ENCODE assay signal across 8 cellular contexts in the genomic region with DNA sequence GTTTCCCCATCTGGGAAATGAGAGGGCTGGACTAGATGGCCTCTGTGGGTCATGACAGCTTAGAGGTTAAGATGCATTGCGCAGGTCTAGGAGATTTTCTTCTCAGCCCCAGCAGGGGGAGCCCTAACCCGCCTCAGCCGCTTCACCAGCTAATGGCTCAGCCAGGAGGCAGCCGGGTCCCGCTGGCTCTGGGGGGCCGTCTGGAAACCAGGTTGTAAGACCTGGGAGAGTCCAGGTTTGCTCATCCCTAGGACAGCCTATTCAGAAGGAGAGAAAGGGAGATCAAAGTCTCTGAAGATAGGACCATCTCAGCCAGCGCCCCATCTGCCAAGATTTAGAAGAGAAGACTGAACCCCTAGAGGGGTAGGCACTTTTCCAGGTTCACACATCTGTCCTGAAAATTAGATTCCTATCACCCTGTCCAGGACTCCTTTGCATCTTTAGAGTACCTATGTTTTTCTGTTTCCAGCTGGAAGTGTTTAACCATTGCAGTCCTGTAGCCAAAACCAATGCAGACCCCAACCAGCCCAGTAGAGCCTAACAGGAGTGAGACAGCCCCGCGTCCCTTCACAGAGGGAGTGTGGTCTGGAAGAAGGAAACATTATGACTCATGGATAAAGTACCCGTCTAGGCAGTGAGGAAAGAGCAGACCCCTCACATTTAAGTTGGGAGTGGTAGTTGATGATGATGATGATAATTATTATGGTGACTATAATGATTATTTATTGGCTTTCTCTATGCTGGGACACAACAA. TPM values are rescaled to one million over a fixed set of nuclear protein-coding genes. Genes with fewer than 3 reads are reported as not detected.
DNase-seq lines count a peak whose midpoint lies in the region; ATAC-seq and TF ChIP-seq lines count a peak whose summit lies in the region.

No MANE protein-coding gene starts in this region.

- H3K4me1 Mint-ChIP-seq in activated T-helper 17 cell treated with anti-CD3 and anti-CD28 coated beads, Interleukin-2, amount 50 U/mL, for 72 hours = no peaks in the 10 kb centered on the region

- H3K9me3 ChIP-seq in suprapubic skin = no peaks in the 10 kb centered on the region

- no peaks in the 10 kb centered on the region for H3K36me3 Mint-ChIP-seq in activated T-helper 17 cell treated with anti-CD3 and anti-CD28 coated beads, Interleukin-2, amount 50 U/mL, for 72 hours (ENCODE audit: low read depth)

- TF ChIP-seq POLR2A in suprapubic skin (IDR thresholded peaks at IDR 0.05) = no peak

- POLR2A ChIA-PET in RWPE1 (lab: Yijun Ruan, JAX; ENCODE audit: low non-redundant PET) = interaction anchor here (0.6 to 0.7 kb wide), 3 partner anchors 45 to 112 kb away, joined by 3 to 7 read pairs (median 3); a partner anchor contains a TSS

- H3K27me3 ChIP-seq in foreskin keratinocyte (no peaks in the 10 kb centered on the region), suprapubic skin (no peaks in the 10 kb centered on the region)

- peaks cover 19% of the 10 kb centered on the region for H3K4me1 ChIP-seq in foreskin keratinocyte
- peaks cover 49% of the 10 kb centered on the region for H3K4me1 ChIP-seq in suprapubic skin

- no peak for TF ChIP-seq EP300 in suprapubic skin (IDR thresholded peaks at IDR 0.05)

- H3K36me3 ChIP-seq in suprapubic skin = peaks cover 11% of the 10 kb centered on the region

- DNase-seq in ELF-1 (ENCODE audit: low read depth, low spot score) (peak; percentile 91), Kasumi-1 (lab: John Stamatoyannopoulos, UW) (peak; percentile 77 to 85), RWPE1 (ENCODE audit: low spot score) (peak; percentile 88), foreskin keratinocyte (no peak), occipital lobe (lab: John Stamatoyannopoulos, UW) (peak; percentile 61), suprapubic skin (ENCODE audit: low spot score in 2 of 2) (peak; percentile 91 to 93)

- no peak overlapping the region for H3K4me3 Mint-ChIP-seq in activated T-helper 17 cell treated with anti-CD3 and anti-CD28 coated beads, Interleukin-2, amount 50 U/mL, for 72 hours

- 36% methylated on average over 8 of the region's 10 CpGs for WGBS in suprapubic skin

- ATAC-seq in GM21786 (IDR thresholded peaks at IDR 0.05; ENCODE audit: unreplicated experiment) (peak; percentile 48), foreskin keratinocyte (peak; percentile 78)
- peak; percentile 94 for ATAC-seq in activated T-helper 17 cell treated with anti-CD3 and anti-CD28 coated beads, Interleukin-2, amount 50 U/mL, for 72 hours (replicated peaks)

- peak; percentile 96 for TF ChIP-seq CTCF in RWPE1 (conservative IDR thresholded peaks at IDR 0.05; ENCODE audit: low read depth)
- TF ChIP-seq CTCF in foreskin keratinocyte (conservative IDR thresholded peaks at IDR 0.05) = peak; percentile 93
- TF ChIP-seq CTCF in suprapubic skin (IDR thresholded peaks at IDR 0.05) = peak; percentile 76 to 82

- H3K27ac Mint-ChIP-seq in activated T-helper 17 cell treated with anti-CD3 and anti-CD28 coated beads, Interleukin-2, amount 50 U/mL, for 72 hours = no peak overlapping the region

- H3K9me3 Mint-ChIP-seq in activated T-helper 17 cell treated with anti-CD3 and anti-CD28 coated beads, Interleukin-2, amount 50 U/mL, for 72 hours = no peaks in the 10 kb centered on the region

- CTCF ChIA-PET in RWPE1 (lab: Yijun Ruan, JAX) = interaction anchor here (0.5 to 5.0 kb wide), 52 partner anchors 8 to 690 kb away, joined by 3 to 84 read pairs (median 4); a partner anchor contains a TSS

- peaks cover 3% of the 10 kb centered on the region for H3K27me3 Mint-ChIP-seq in activated T-helper 17 cell treated with anti-CD3 and anti-CD28 coated beads, Interleukin-2, amount 50 U/mL, for 72 hours

- H3K4me3 ChIP-seq in suprapubic skin = no peak overlapping the region

- H3K27ac ChIP-seq in RWPE1 = no peak overlapping the region
- no peak overlapping the region for H3K27ac ChIP-seq in foreskin keratinocyte
- H3K27ac ChIP-seq in suprapubic skin = no peak overlapping the region

RNA-seq across cellular contexts. Expression of a gene that starts 27.5 kb away (rescaled TPM):
- under 1 TPM in 1 of 2 donors, not detected in 1; 0.26 TPM for total RNA-seq in activated T-helper 17 cell treated with anti-CD3 and anti-CD28 coated beads, Interleukin-2, amount 50 U/mL, for 72 hours
- total RNA-seq in foreskin keratinocyte (459 and 490 TPM in 2 replicates), occipital lobe (90.8 TPM), suprapubic skin (100 to 1,000 TPM; 265 to 337 (median 270) TPM)
- 365 and 441 TPM in 2 replicates for polyA plus RNA-seq in foreskin keratinocyte

Comparison
In these comparisons a context has a peak if more than half of its experiments do, and no peak if none do; other contexts are left out.
1. DNase-seq: peak in ELF-1 (single experiment), Kasumi-1 (2 of 2), RWPE1 (single experiment), occipital lobe (single experiment) and suprapubic skin (2 of 2); none in foreskin keratinocyte (0 of 2).
2. RNA of a gene that starts 27.5 kb away (total RNA-seq): 459 to 490 TPM in foreskin keratinocyte, 265 to 337 TPM in suprapubic skin and 90.8 TPM in occipital lobe (single experiment); 0.26 TPM in activated T-helper 17 cell treated with anti-CD3 and anti-CD28 coated beads, Interleukin-2, amount 50 U/mL, for 72 hours; every median in the first group is over 10 times any median in the second.
3. Peak in every context shown above with its lines, with median percentiles within 50 percentile points of each other: ATAC-seq and CTCF ChIP-seq.